1 cellular context compared by ENCODE assay signal in genomic region chr1:204321665-204322064, GRCh38.
TF ChIP-seq lines count a peak whose summit lies in the region.

No MANE protein-coding gene starts in this region.

TF ChIP-seq in GM23338, 12 proteins besides CTCF, POLR2A, EP300 and RAD21 (continued from another document):
- TF ChIP-seq ZNF462 (CRISPR knock-in tag; IDR thresholded peaks at IDR 0.05) (no peak), JUNB (IDR thresholded peaks at IDR 0.05; ENCODE audit: unreplicated experiment) (no peak), POLR2AphosphoS5 (IDR thresholded peaks at IDR 0.05; ENCODE audit: low read depth) (no peak), STAT1 (IDR thresholded peaks at IDR 0.05; ENCODE audit: unreplicated experiment) (no peak), ZNF114 (CRISPR knock-in tag; IDR thresholded peaks at IDR 0.05) (no peak), ETS1 (IDR thresholded peaks at IDR 0.05) (no peak), EZH2 (IDR thresholded peaks at IDR 0.05; ENCODE audit: low read depth, unreplicated experiment) (no peak)
TF ChIP-seq in GM23338: peak in this region for 0.
